19 cellular contexts compared by ENCODE assay signal in genomic region chr4:99383381-99383780, GRCh38. TPM values are rescaled to one million over a fixed set of nuclear protein-coding genes. Genes with fewer than 3 reads are reported as not detected.
DNase-seq lines count a peak whose midpoint lies in the region; ATAC-seq and TF ChIP-seq lines count a peak whose summit lies in the region.
"Had no signal": no experiment of that assay in that cellular context is flagged by ENCODE, and none has a peak within 500 bp of the region (broad histone marks: within the 10 kb centered on the region; RNA-seq: fewer than 3 reads in every experiment).

No MANE protein-coding gene starts in this region.

- H3K27ac ChIP-seq in esophagus muscularis mucosa (replicated peaks in 1 of 4) (peak overlapping the region; percentile 78 to 85 (median 80)), mucosa of rectum (ENCODE audit: low read depth in 2 of 2, low read length in 2 of 2) (peak overlapping the region; percentile 46 to 71), subcutaneous abdominal adipose tissue (ENCODE audit: low read depth, low read length) (peak overlapping the region; percentile 75)
- no peak overlapping the region for H3K27ac ChIP-seq in effector memory CD4-positive, alpha-beta T cell (ENCODE audit: insufficient read depth, low read length, poor library complexity, severe bottlenecking)

- DNase-seq in HFFc6 (no peak), esophagus muscularis mucosa (ENCODE audit: extremely low spot score) (no peak)
- no peak for DNase-seq in activated naive CD4-positive, alpha-beta T cell treated with anti-CD3 and anti-CD28 coated beads, Interleukin-2, amount 50 U/mL, for 72 hours (ENCODE audit: low spot score in 2 of 2)
- DNase-seq in effector memory CD4-positive, alpha-beta T cell = no peak
- DNase-seq in activated naive CD4-positive, alpha-beta T cell treated with anti-CD3 and anti-CD28 coated beads for 36 hours = no peak
- DNase-seq: activated CD8-positive, alpha-beta T cell treated with anti-CD3 and anti-CD28 coated beads, Interleukin-2, amount 10 ng/mL, durations not matched to agents 7 days and 5 days; anterior cingulate cortex; NCI-H187 treated with DMSO at 0.1 percent for 48 hours; NCI-H526; occipital lobe; stimulated activated CD4-positive, alpha-beta T cell treated with anti-CD3 and anti-CD28 coated beads, Interleukin-15, amount 100 ng/mL, for 24 hours; SW 1271 had no signal

- intact Hi-C loops in esophagus muscularis mucosa (cut with DNase I) = loop anchor here (5.0 kb wide), 1 partner anchor 56 kb away; no protein-coding TSS in a partner anchor
- intact Hi-C loops in activated naive CD4-positive, alpha-beta T cell treated with anti-CD3 and anti-CD28 coated beads for 36 hours (cut with micrococcal nuclease) = no loop called here

- H3K27me3 ChIP-seq in esophagus muscularis mucosa (no peaks in the 10 kb centered on the region), mucosa of rectum (ENCODE audit: control insufficient read depth in 2 of 2, insufficient read depth in 2 of 2, low read length in 2 of 2) (no peaks in the 10 kb centered on the region), subcutaneous abdominal adipose tissue (ENCODE audit: control insufficient read depth in 5 of 5, insufficient read depth in 4 of 5, low read length in 5 of 5) (no peaks in the 10 kb centered on the region)
- H3K27me3 ChIP-seq in effector memory CD4-positive, alpha-beta T cell (replicated peaks; ENCODE audit: control insufficient read depth, insufficient read depth, low read length, poor library complexity, severe bottlenecking) = no peaks in the 10 kb centered on the region

- ATAC-seq in activated naive CD4-positive, alpha-beta T cell treated with anti-CD3 and anti-CD28 coated beads, Interleukin-2, amount 50 U/mL, for 72 hours = no peak
- no peak for ATAC-seq in GM21619 (IDR thresholded peaks at IDR 0.05; ENCODE audit: unreplicated experiment)
- ATAC-seq: activated CD8-positive, alpha-beta T cell treated with anti-CD3 and anti-CD28 coated beads, Interleukin-2, amount 10 ng/mL, durations not matched to agents 7 days and 5 days; activated T-helper 17 cell treated with anti-CD3 and anti-CD28 coated beads, Interleukin-2, amount 50 U/mL, for 72 hours had no signal

- H3K27ac Mint-ChIP-seq in HFFc6 = peak overlapping the region; percentile 92
- no peak overlapping the region for H3K27ac Mint-ChIP-seq in activated naive CD4-positive, alpha-beta T cell treated with anti-CD3 and anti-CD28 coated beads, Interleukin-2, amount 50 U/mL, for 72 hours
- H3K27ac Mint-ChIP-seq in activated naive CD4-positive, alpha-beta T cell treated with anti-CD3 and anti-CD28 coated beads for 36 hours = no peak overlapping the region
- H3K27ac Mint-ChIP-seq: activated CD8-positive, alpha-beta T cell treated with anti-CD3 and anti-CD28 coated beads, Interleukin-2, amount 10 ng/mL, durations not matched to agents 7 days and 5 days; activated T-helper 17 cell treated with anti-CD3 and anti-CD28 coated beads, Interleukin-2, amount 50 U/mL, for 72 hours had no signal

- TF ChIP-seq CTCF in HFFc6 (IDR thresholded peaks at IDR 0.05) (no peak), esophagus muscularis mucosa (IDR thresholded peaks at IDR 0.05) (no peak)

- H3K4me1 ChIP-seq in esophagus muscularis mucosa (peaks cover 0 to 57% (median 34%) of the 10 kb centered on the region in 4 donors), mucosa of rectum (ENCODE audit: control insufficient read depth in 2 of 2, insufficient read depth in 2 of 2, low read length in 2 of 2) (peaks cover 4 to 9% of the 10 kb centered on the region in 2 donors), subcutaneous abdominal adipose tissue (ENCODE audit: control insufficient read depth in 5 of 5, insufficient read depth in 5 of 5, low read length in 5 of 5) (peaks cover 3 to 17% (median 15%) of the 10 kb centered on the region in 5 donors)
- H3K4me1 ChIP-seq in effector memory CD4-positive, alpha-beta T cell (ENCODE audit: control insufficient read depth, insufficient read depth, low read length, poor library complexity, severe bottlenecking) = no peaks in the 10 kb centered on the region

- H3K9me3 ChIP-seq in esophagus muscularis mucosa = no peaks in the 10 kb centered on the region
- no peaks in the 10 kb centered on the region for H3K9me3 ChIP-seq in mucosa of rectum (ENCODE audit: control insufficient read depth in 2 of 2, low read length in 2 of 2)
- peaks cover 0 to 3% (median 0%) of the 10 kb centered on the region in 5 donors for H3K9me3 ChIP-seq in subcutaneous abdominal adipose tissue (ENCODE audit: control insufficient read depth in 5 of 5, low read length in 5 of 5)
- no peaks in the 10 kb centered on the region for H3K9me3 ChIP-seq in effector memory CD4-positive, alpha-beta T cell (ENCODE audit: control insufficient read depth, low read length)

- H3K9ac ChIP-seq in mucosa of rectum (ENCODE audit: low read depth in 1 of 2, low read length in 2 of 2) (no peak overlapping the region), subcutaneous abdominal adipose tissue (ENCODE audit: low read length in 5 of 5) (peak overlapping the region in 1 of 5 donors; percentile 32)

- CTCF ChIA-PET in activated naive CD4-positive, alpha-beta T cell treated with anti-CD3 and anti-CD28 coated beads for 36 hours (lab: Charles Lee) = no interaction called here

- H3K27me3 Mint-ChIP-seq in HFFc6 (ENCODE audit: insufficient read depth) = no peaks in the 10 kb centered on the region
- H3K27me3 Mint-ChIP-seq in activated naive CD4-positive, alpha-beta T cell treated with anti-CD3 and anti-CD28 coated beads for 36 hours (ENCODE audit: low read depth) = peaks cover 11% of the 10 kb centered on the region

- no peak for TF ChIP-seq EP300 in esophagus muscularis mucosa (IDR thresholded peaks at IDR 0.05)

- 77% methylated on average over 2 of the region's 2 CpGs for WGBS in esophagus muscularis mucosa

- H3K4me3 Mint-ChIP-seq in HFFc6 = peak overlapping the region; percentile 26
- no peak overlapping the region for H3K4me3 Mint-ChIP-seq in activated naive CD4-positive, alpha-beta T cell treated with anti-CD3 and anti-CD28 coated beads for 36 hours
- H3K4me3 Mint-ChIP-seq: activated CD8-positive, alpha-beta T cell treated with anti-CD3 and anti-CD28 coated beads, Interleukin-2, amount 10 ng/mL, durations not matched to agents 7 days and 5 days; activated T-helper 17 cell treated with anti-CD3 and anti-CD28 coated beads, Interleukin-2, amount 50 U/mL, for 72 hours had no signal

- peaks cover 62% of the 10 kb centered on the region for H3K4me1 Mint-ChIP-seq in HFFc6 (ENCODE audit: low read depth)
- no peaks in the 10 kb centered on the region for H3K4me1 Mint-ChIP-seq in activated naive CD4-positive, alpha-beta T cell treated with anti-CD3 and anti-CD28 coated beads for 36 hours (ENCODE audit: low read depth)
- H3K4me1 Mint-ChIP-seq: activated T-helper 17 cell treated with anti-CD3 and anti-CD28 coated beads, Interleukin-2, amount 50 U/mL, for 72 hours had no signal

- peaks cover 10% of the 10 kb centered on the region; the same call in 1 of the 2 replicates for H3K36me3 Mint-ChIP-seq in HFFc6 (ENCODE audit: low read depth)
- H3K36me3 Mint-ChIP-seq in activated naive CD4-positive, alpha-beta T cell treated with anti-CD3 and anti-CD28 coated beads, Interleukin-2, amount 50 U/mL, for 72 hours = no peaks in the 10 kb centered on the region
- H3K36me3 Mint-ChIP-seq in activated naive CD4-positive, alpha-beta T cell treated with anti-CD3 and anti-CD28 coated beads for 36 hours (ENCODE audit: low read depth) = no peaks in the 10 kb centered on the region

- no peak for TF ChIP-seq POLR2A in esophagus muscularis mucosa (IDR thresholded peaks at IDR 0.05; ENCODE audit: low read depth)

- no peak overlapping the region for H3K4me3 ChIP-seq in esophagus muscularis mucosa
- no peak overlapping the region for H3K4me3 ChIP-seq in mucosa of rectum (ENCODE audit: low read length in 2 of 2)
- peak overlapping the region in 2 of 5 donors; percentile 26 to 41 for H3K4me3 ChIP-seq in subcutaneous abdominal adipose tissue (ENCODE audit: low read depth in 1 of 5, low read length in 5 of 5)
- no peak overlapping the region for H3K4me3 ChIP-seq in effector memory CD4-positive, alpha-beta T cell (ENCODE audit: insufficient read depth, low read depth, low read length, poor library complexity, severe bottlenecking)

- no peaks in the 10 kb centered on the region for H3K36me3 ChIP-seq in esophagus muscularis mucosa
- H3K36me3 ChIP-seq in mucosa of rectum (ENCODE audit: control insufficient read depth in 2 of 2, insufficient read depth in 2 of 2, low read length in 2 of 2) = no peaks in the 10 kb centered on the region
- no peaks in the 10 kb centered on the region for H3K36me3 ChIP-seq in subcutaneous abdominal adipose tissue (ENCODE audit: control insufficient read depth in 5 of 5, insufficient read depth in 5 of 5, low read length in 5 of 5)
- H3K36me3 ChIP-seq in effector memory CD4-positive, alpha-beta T cell (ENCODE audit: control insufficient read depth, insufficient read depth, low read length) = no peaks in the 10 kb centered on the region

- H3K9me3 Mint-ChIP-seq in HFFc6 = no peaks in the 10 kb centered on the region
- peaks cover 0 to 4% of the 10 kb centered on the region in 2 donors for H3K9me3 Mint-ChIP-seq in activated naive CD4-positive, alpha-beta T cell treated with anti-CD3 and anti-CD28 coated beads, Interleukin-2, amount 50 U/mL, for 72 hours
- peaks cover 3% of the 10 kb centered on the region for H3K9me3 Mint-ChIP-seq in activated naive CD4-positive, alpha-beta T cell treated with anti-CD3 and anti-CD28 coated beads for 36 hours
- H3K9me3 Mint-ChIP-seq: activated T-helper 17 cell treated with anti-CD3 and anti-CD28 coated beads, Interleukin-2, amount 50 U/mL, for 72 hours had no signal

RNA-seq across cellular contexts. Expression of gene ADH1C, which starts 30.8 kb away (rescaled TPM):
- total RNA-seq in HFFc6 (2021; fragmentation: NEBNext Ultra II Directional; extraction: Animal tissue kit (Norgen Biotek cat#: 25700)) = not detected
- 1 to 10 TPM; 4.0 to 6.1 (median 4.9) TPM for total RNA-seq in esophagus muscularis mucosa
- not detected for total RNA-seq in activated naive CD4-positive, alpha-beta T cell treated with anti-CD3 and anti-CD28 coated beads, Interleukin-2, amount 50 U/mL, for 72 hours
- total RNA-seq in activated naive CD4-positive, alpha-beta T cell treated with anti-CD3 and anti-CD28 coated beads for 36 hours = not detected
- total RNA-seq: activated CD8-positive, alpha-beta T cell treated with anti-CD3 and anti-CD28 coated beads, Interleukin-2, amount 10 ng/mL, durations not matched to agents 7 days and 5 days; activated T-helper 17 cell treated with anti-CD3 and anti-CD28 coated beads, Interleukin-2, amount 50 U/mL, for 72 hours; fibroblast of villous mesenchyme; occipital lobe had no signal

RNA-seq across cellular contexts. Expression of gene ADH7, which starts 51.8 kb away (rescaled TPM):
- not detected for total RNA-seq in HFFc6 (2021; fragmentation: NEBNext Ultra II Directional; extraction: Animal tissue kit (Norgen Biotek cat#: 25700))
- total RNA-seq in esophagus muscularis mucosa = not detected
- not detected for total RNA-seq in activated naive CD4-positive, alpha-beta T cell treated with anti-CD3 and anti-CD28 coated beads, Interleukin-2, amount 50 U/mL, for 72 hours
- total RNA-seq in activated naive CD4-positive, alpha-beta T cell treated with anti-CD3 and anti-CD28 coated beads for 36 hours = not detected
- total RNA-seq: activated CD8-positive, alpha-beta T cell treated with anti-CD3 and anti-CD28 coated beads, Interleukin-2, amount 10 ng/mL, durations not matched to agents 7 days and 5 days; activated T-helper 17 cell treated with anti-CD3 and anti-CD28 coated beads, Interleukin-2, amount 50 U/mL, for 72 hours; fibroblast of villous mesenchyme; HT-29; mesenteric fat pad; occipital lobe had no signal

Comparison
In these comparisons a context has a peak if more than half of its experiments do, and no peak if none do; other contexts are left out.
1. RNA of gene ADH1C, which starts 30.8 kb away (total RNA-seq): 4.0 to 6.1 TPM in esophagus muscularis mucosa; not detected in HFFc6, not detected in activated naive CD4-positive, alpha-beta T cell treated with anti-CD3 and anti-CD28 coated beads, Interleukin-2, amount 50 U/mL, for 72 hours and not detected in activated naive CD4-positive, alpha-beta T cell treated with anti-CD3 and anti-CD28 coated beads for 36 hours; every median in the first group is over 4 times any median in the second.